Comparison of ENCODE assay signal across 11 cellular contexts in the genomic region with DNA sequence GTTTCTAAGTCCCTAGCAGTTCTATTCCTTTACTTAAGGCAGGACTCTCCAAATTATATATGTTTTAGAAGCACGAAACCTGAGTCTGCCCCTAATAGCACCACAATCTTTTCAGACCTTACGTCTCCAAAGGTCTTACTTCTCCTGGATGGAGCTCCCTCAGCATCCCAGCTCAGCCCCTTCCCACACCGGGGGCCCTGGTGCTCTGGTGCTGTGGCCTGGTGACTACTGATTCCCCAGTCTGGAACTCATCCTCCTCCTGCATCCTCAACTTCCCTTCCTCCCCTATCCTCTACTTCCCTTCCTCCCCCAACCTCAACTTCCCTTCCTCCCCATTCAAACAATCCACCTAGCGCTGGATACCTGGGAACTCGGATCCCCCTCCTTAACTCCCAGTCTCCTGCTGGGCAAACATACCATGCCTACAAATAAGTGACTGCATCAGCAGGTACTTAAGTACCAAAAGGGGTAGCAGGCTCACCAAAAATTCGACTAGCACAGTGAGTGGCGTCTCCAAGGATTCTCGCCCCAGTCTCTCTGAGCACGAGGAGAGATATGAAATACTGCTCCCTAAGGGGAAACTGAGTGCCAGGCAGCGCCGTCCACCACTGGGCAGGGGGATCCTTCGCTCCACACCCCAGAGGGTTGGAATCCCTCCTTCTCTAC. TPM values are rescaled to one million over a fixed set of nuclear protein-coding genes. Genes with fewer than 3 reads are reported as not detected.
DNase-seq lines count a peak whose midpoint lies in the region; ATAC-seq, FAIRE-seq and TF ChIP-seq lines count a peak whose summit lies in the region.
"Had no signal": no experiment of that assay in that cellular context is flagged by ENCODE, and none has a peak within 500 bp of the region (broad histone marks: within the 10 kb centered on the region; RNA-seq: fewer than 3 reads in every experiment).

No MANE protein-coding gene starts in this region.

- no peak overlapping the region for H2AFZ ChIP-seq in OCI-LY7 (ENCODE audit: low read length)

- H3K36me3 Mint-ChIP-seq in natural killer cell, result no peaks in the 10 kb centered on the region
- no peaks in the 10 kb centered on the region for H3K36me3 Mint-ChIP-seq in natural killer cell treated with Interleukin-12 subunit alpha and Interleukin-12 subunit beta and Interleukin-15 and Interleukin-18, amount 100 ng/mL, for 72 hours
- no peaks in the 10 kb centered on the region for H3K36me3 Mint-ChIP-seq in naive thymus-derived CD8-positive, alpha-beta T cell

- H3K9me3 Mint-ChIP-seq in natural killer cell, result no peaks in the 10 kb centered on the region
- no peaks in the 10 kb centered on the region for H3K9me3 Mint-ChIP-seq in natural killer cell treated with Interleukin-12 subunit alpha and Interleukin-12 subunit beta and Interleukin-15 and Interleukin-18, amount 100 ng/mL, for 72 hours
- H3K9me3 Mint-ChIP-seq in naive thymus-derived CD8-positive, alpha-beta T cell, result no peaks in the 10 kb centered on the region

- no peak for FAIRE-seq in GM12891 (lab: Jason Lieb, UNC)

- no peak overlapping the region for H3K4me2 ChIP-seq in OCI-LY7 (ENCODE audit: low read length)

- H3K9me3 ChIP-seq in OCI-LY7 (ENCODE audit: low read length), result no peaks in the 10 kb centered on the region

- H3K4me3 Mint-ChIP-seq in natural killer cell, result peak overlapping the region; percentile 67
- H3K4me3 Mint-ChIP-seq in natural killer cell treated with Interleukin-12 subunit alpha and Interleukin-12 subunit beta and Interleukin-15 and Interleukin-18, amount 100 ng/mL, for 72 hours, result no peak overlapping the region
- H3K4me3 Mint-ChIP-seq in naive thymus-derived CD8-positive, alpha-beta T cell, result peak overlapping the region in 8 of 10 donors; percentile 8 to 69 (median 21)

- H3K27ac Mint-ChIP-seq in natural killer cell, result no peak overlapping the region
- H3K27ac Mint-ChIP-seq in natural killer cell treated with Interleukin-12 subunit alpha and Interleukin-12 subunit beta and Interleukin-15 and Interleukin-18, amount 100 ng/mL, for 72 hours, result no peak overlapping the region
- no peak overlapping the region for H3K27ac Mint-ChIP-seq in naive thymus-derived CD8-positive, alpha-beta T cell

- no peaks in the 10 kb centered on the region for H3K79me2 ChIP-seq in OCI-LY7 (ENCODE audit: insufficient read depth, low read depth, low read length)

- no peak overlapping the region for H3K4me3 ChIP-seq in OCI-LY7 (ENCODE audit: low read depth, low read length, poor library complexity, severe bottlenecking)

- no peak overlapping the region for H3K27ac ChIP-seq in OCI-LY7 (ENCODE audit: low read depth, low read length, poor library complexity, severe bottlenecking)

- H3K36me3 ChIP-seq in OCI-LY7 (ENCODE audit: insufficient read depth, low read length), result no peaks in the 10 kb centered on the region

- ATAC-seq in natural killer cell, result no peak
- no peak for ATAC-seq in natural killer cell treated with Interleukin-12 subunit alpha and Interleukin-12 subunit beta and Interleukin-15 and Interleukin-18, amount 100 ng/mL, for 72 hours
- no peak for ATAC-seq in naive thymus-derived CD8-positive, alpha-beta T cell

- peaks cover 0 to 5% of the 10 kb centered on the region in 2 donors for H3K4me1 Mint-ChIP-seq in natural killer cell
- no peaks in the 10 kb centered on the region for H3K4me1 Mint-ChIP-seq in natural killer cell treated with Interleukin-12 subunit alpha and Interleukin-12 subunit beta and Interleukin-15 and Interleukin-18, amount 100 ng/mL, for 72 hours (ENCODE audit: low read depth in 2 of 2)
- peaks cover 0 to 8% (median 6%) of the 10 kb centered on the region in 4 donors for H3K4me1 Mint-ChIP-seq in naive thymus-derived CD8-positive, alpha-beta T cell

- no peak for TF ChIP-seq POLR2A in GM12891 (IDR thresholded peaks at IDR 0.05; ENCODE audit: low read depth, low read length)

- TF ChIP-seq CTCF in natural killer cell (IDR thresholded peaks at IDR 0.05) (no peak), OCI-LY7 (conservative IDR thresholded peaks at IDR 0.05; ENCODE audit: low read length) (no peak)

- H3K27me3 Mint-ChIP-seq in natural killer cell (ENCODE audit: low read depth in 2 of 2), result peaks cover 42 to 66% of the 10 kb centered on the region in 2 donors
- peaks cover 30 to 59% of the 10 kb centered on the region in 2 donors for H3K27me3 Mint-ChIP-seq in natural killer cell treated with Interleukin-12 subunit alpha and Interleukin-12 subunit beta and Interleukin-15 and Interleukin-18, amount 100 ng/mL, for 72 hours
- peaks cover 31 to 83% (median 45%) of the 10 kb centered on the region in 5 donors for H3K27me3 Mint-ChIP-seq in naive thymus-derived CD8-positive, alpha-beta T cell

- CTCF ChIA-PET in OCI-LY7 (lab: Charles Lee; ENCODE audit: unreplicated experiment), result no interaction called here

- H4K20me1 ChIP-seq in OCI-LY7 (ENCODE audit: insufficient read depth, low read length), result no peaks in the 10 kb centered on the region

- POLR2A ChIA-PET in naive thymus-derived CD8-positive, alpha-beta T cell (lab: Charles Lee), result no interaction called here
- POLR2A ChIA-PET in OCI-LY7 (lab: Charles Lee), result no interaction called here

- no TSS peak for BruUV-seq in OCI-LY7 (replicated peaks; lab: Mats Ljungman, UMichigan)

- DNase-seq in natural killer cell, result no peak
- no peak for DNase-seq in natural killer cell treated with Interleukin-12 subunit alpha and Interleukin-12 subunit beta and Interleukin-15 and Interleukin-18, amount 100 ng/mL, for 72 hours (ENCODE audit: low spot score)
- DNase-seq in cerebellar cortex (ENCODE audit: low spot score), result peak; percentile 12
- DNase-seq in naive thymus-derived CD8-positive, alpha-beta T cell, result no peak
- DNase-seq in stimulated activated CD4-positive, alpha-beta T cell treated with anti-CD3 and anti-CD28 coated beads, Interleukin-2, amount 100 ng/mL, for 48 hours, result no peak
- DNase-seq in GM12891 (ENCODE audit: insufficient read length, low spot score), result no peak
- DNase-seq in OCI-LY7 (ENCODE audit: low spot score), result no peak
- DNase-seq in NCI-H226, result no peak
- DNase-seq: effector memory CD4-positive, alpha-beta T cell; left colon had no signal

- intact Hi-C loops in natural killer cell (cut with micrococcal nuclease) (no loop called here), OCI-LY7 (cut with micrococcal nuclease; ENCODE audit: unreplicated experiment) (no loop called here)

- H3K4me1 ChIP-seq in OCI-LY7 (ENCODE audit: insufficient read depth, low read length, poor library complexity, severe bottlenecking), result no peaks in the 10 kb centered on the region

- no peaks in the 10 kb centered on the region for H3K9me2 ChIP-seq in OCI-LY7 (ENCODE audit: insufficient read depth, low read length)

TF ChIP-seq in GM12891, 5 proteins besides CTCF, POLR2A, EP300 and RAD21:
- TF ChIP-seq POU2F2 (IDR thresholded peaks at IDR 0.05; ENCODE audit: low read depth, low read length), result no peak

RNA-seq across cellular contexts. Expression of a gene that starts 0.8 kb away (rescaled TPM):
- total RNA-seq in natural killer cell (not detected), OCI-LY7 (2022) (not detected in 2 replicates)
- not detected for total RNA-seq in natural killer cell treated with Interleukin-12 subunit alpha and Interleukin-12 subunit beta and Interleukin-15 and Interleukin-18, amount 100 ng/mL, for 72 hours
- total RNA-seq in naive thymus-derived CD8-positive, alpha-beta T cell, result not detected
- not detected for polyA plus RNA-seq in naive thymus-derived CD8-positive, alpha-beta T cell
- polyA plus RNA-seq in GM12891 (2012; ENCODE audit: low read depth, missing spikeins), result not detected
- not detected in 2 replicates for total RNA-seq in OCI-LY7 (2014; rRNA removed; shearing (Covaris generic))
- total RNA-seq: subcutaneous adipose tissue had no signal

RNA-seq across cellular contexts. Expression of a gene that starts 30.9 kb away (rescaled TPM):
- 1 to 10 TPM; 2.5 to 5.3 (median 3.5) TPM for total RNA-seq in natural killer cell
- total RNA-seq in natural killer cell treated with Interleukin-12 subunit alpha and Interleukin-12 subunit beta and Interleukin-15 and Interleukin-18, amount 100 ng/mL, for 72 hours, result 10 to 100 TPM; 16.7 to 25.6 TPM
- 1 to 10 TPM; 4.5 to 4.7 TPM for total RNA-seq in naive thymus-derived CD8-positive, alpha-beta T cell
- polyA plus RNA-seq in naive thymus-derived CD8-positive, alpha-beta T cell, result 10 to 100 TPM in 1 of 3 donors, 1 to 10 TPM in 2; 9.2 to 11.9 (median 9.6) TPM
- polyA plus RNA-seq in GM12891 (2012; ENCODE audit: low read depth, missing spikeins), result 13.1 TPM
- total RNA-seq in OCI-LY7 (2014; rRNA removed; shearing (Covaris generic)), result 0.32 and 1.3 TPM in 2 replicates
- total RNA-seq in OCI-LY7 (2022), result 5.8 and 8.6 TPM in 2 replicates
